In the genomic region with DNA sequence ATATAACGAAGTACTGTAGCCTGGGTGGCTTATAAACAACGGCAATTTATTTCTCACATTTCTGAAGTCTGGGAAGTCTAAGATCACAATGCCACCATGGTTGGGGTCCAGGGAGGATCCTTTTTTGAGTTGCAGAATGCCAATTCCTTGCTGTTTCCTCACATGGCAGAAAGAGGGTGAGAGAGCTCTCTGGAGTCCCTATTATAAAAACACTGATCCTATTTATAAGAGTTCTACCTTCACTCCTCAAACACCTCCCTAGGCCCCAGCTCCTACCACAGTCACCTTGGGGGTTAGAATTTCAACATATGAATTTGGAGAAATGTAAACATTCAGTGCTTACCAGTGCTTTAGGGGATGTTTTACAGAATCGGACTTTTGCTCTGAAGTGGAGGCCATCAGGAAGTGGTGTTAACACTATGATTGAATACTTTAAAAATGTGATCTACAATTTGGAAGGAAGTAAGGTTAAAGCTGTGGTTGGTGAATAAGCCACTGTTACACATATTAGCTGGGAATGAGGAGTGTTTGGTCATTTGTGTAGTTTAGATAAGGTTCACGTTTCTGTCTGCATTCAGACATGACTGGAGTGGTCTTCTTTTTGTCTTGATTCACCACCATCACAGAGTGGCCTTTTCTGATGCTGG, we compare ENCODE assay signal across 13 cellular contexts.
DNase-seq lines count a peak whose midpoint lies in the region; ATAC-seq, FAIRE-seq and TF ChIP-seq lines count a peak whose summit lies in the region.
"Had no signal": no experiment of that assay in that cellular context is flagged by ENCODE, and none has a peak within 500 bp of the region (broad histone marks: within the 10 kb centered on the region; RNA-seq: fewer than 3 reads in every experiment).

No MANE protein-coding gene starts in this region.

- H3K4me3 ChIP-seq in breast epithelium, result no peak overlapping the region
- no peak overlapping the region for H3K4me3 ChIP-seq in hepatocyte
- H3K4me3 ChIP-seq: pancreas had no signal

- peak; percentile 54 for ATAC-seq in activated T-helper 17 cell treated with anti-CD3 and anti-CD28 coated beads, Interleukin-2, amount 50 U/mL, for 72 hours (replicated peaks)
- no peak for ATAC-seq in HG03378 (IDR thresholded peaks at IDR 0.05; ENCODE audit: unreplicated experiment)

- no peaks in the 10 kb centered on the region for H3K9me3 Mint-ChIP-seq in MCF 10A (ENCODE audit: unreplicated experiment)
- no peaks in the 10 kb centered on the region for H3K9me3 Mint-ChIP-seq in activated T-helper 17 cell treated with anti-CD3 and anti-CD28 coated beads, Interleukin-2, amount 50 U/mL, for 72 hours

- no peaks in the 10 kb centered on the region for H4K20me1 ChIP-seq in hepatocyte (ENCODE audit: insufficient read depth, poor library complexity, severe bottlenecking)

- H3K9me3 ChIP-seq in breast epithelium (no peaks in the 10 kb centered on the region), hepatocyte (ENCODE audit: low read depth) (no peaks in the 10 kb centered on the region)
- H3K9me3 ChIP-seq: pancreas had no signal

- TF ChIP-seq CTCF in MCF 10A (IDR thresholded peaks at IDR 0.05; ENCODE audit: unreplicated experiment), result no peak
- TF ChIP-seq CTCF in breast epithelium (IDR thresholded peaks at IDR 0.05), result no peak
- no peak for TF ChIP-seq CTCF in hepatocyte (IDR thresholded peaks at IDR 0.05; ENCODE audit: poor library complexity)

- no peaks in the 10 kb centered on the region for H3K79me2 ChIP-seq in hepatocyte

- H3K4me2 ChIP-seq in hepatocyte, result no peak overlapping the region

- H3K27ac ChIP-seq in breast epithelium, result no peak overlapping the region
- no peak overlapping the region for H3K27ac ChIP-seq in hepatocyte
- H3K27ac ChIP-seq: C4-2B, pancreas had no signal

- 53% methylated on average over 4 of the region's 4 CpGs for WGBS in hepatocyte (ENCODE audit: low lambda C conversion rate, missing lambda C conversion rate)

- H3K36me3 Mint-ChIP-seq in MCF 10A (ENCODE audit: insufficient read depth, unreplicated experiment), result no peaks in the 10 kb centered on the region
- no peaks in the 10 kb centered on the region for H3K36me3 Mint-ChIP-seq in activated T-helper 17 cell treated with anti-CD3 and anti-CD28 coated beads, Interleukin-2, amount 50 U/mL, for 72 hours (ENCODE audit: low read depth)

- POLR2A ChIA-PET in MCF 10A (lab: Yijun Ruan, JAX), result interaction anchor here (1.2 to 1.3 kb wide), 2 partner anchors 12 to 80 kb away, joined by 5 to 6 read pairs; a partner anchor contains a TSS

- H3K27me3 Mint-ChIP-seq in MCF 10A (ENCODE audit: insufficient read depth, unreplicated experiment), result no peaks in the 10 kb centered on the region
- H3K27me3 Mint-ChIP-seq in activated T-helper 17 cell treated with anti-CD3 and anti-CD28 coated beads, Interleukin-2, amount 50 U/mL, for 72 hours, result peaks cover 3% of the 10 kb centered on the region

- H3K27me3 ChIP-seq in breast epithelium, result no peaks in the 10 kb centered on the region
- H3K27me3 ChIP-seq in hepatocyte, result no peaks in the 10 kb centered on the region
- H3K27me3 ChIP-seq: pancreas had no signal

- no peaks in the 10 kb centered on the region for H3K36me3 ChIP-seq in breast epithelium
- no peaks in the 10 kb centered on the region for H3K36me3 ChIP-seq in hepatocyte (replicated peaks; ENCODE audit: insufficient read depth, low read depth)
- H3K36me3 ChIP-seq: pancreas had no signal

- peak; percentile 50 for DNase-seq in MCF 10A (ENCODE audit: unreplicated experiment)
- no peak for DNase-seq in breast epithelium (ENCODE audit: low spot score in 2 of 2)
- no peak for DNase-seq in hepatocyte (ENCODE audit: low spot score)
- peak; percentile 41 for DNase-seq in urothelium cell line (ENCODE audit: low spot score)
- DNase-seq in GM12892 (ENCODE audit: insufficient read length), result no peak
- no peak for DNase-seq in retina
- DNase-seq: activated CD4-positive, alpha-beta T cell treated with anti-CD3 and anti-CD28 coated beads, Interleukin-2, amount 50 U/mL, for 1 hour; amniotic stem cell; NCI-H1417 treated with DMSO at 0.1 percent for 48 hours; pancreas had no signal

- no peak overlapping the region for H3K4me3 Mint-ChIP-seq in MCF 10A (ENCODE audit: unreplicated experiment)
- no peak overlapping the region for H3K4me3 Mint-ChIP-seq in activated T-helper 17 cell treated with anti-CD3 and anti-CD28 coated beads, Interleukin-2, amount 50 U/mL, for 72 hours

- H3K4me1 Mint-ChIP-seq in MCF 10A (ENCODE audit: insufficient read depth, unreplicated experiment), result peaks cover 29% of the 10 kb centered on the region
- H3K4me1 Mint-ChIP-seq in activated T-helper 17 cell treated with anti-CD3 and anti-CD28 coated beads, Interleukin-2, amount 50 U/mL, for 72 hours, result no peaks in the 10 kb centered on the region

- CTCF ChIA-PET in MCF 10A (lab: Yijun Ruan, JAX), result interaction anchor here (0.6 to 18.8 kb wide), 7 partner anchors 21 to 603 kb away, joined by 3 to 558 read pairs (median 4); no protein-coding TSS in a partner anchor

- peak overlapping the region; percentile 81 for H3K27ac Mint-ChIP-seq in MCF 10A (ENCODE audit: low read depth, unreplicated experiment)
- H3K27ac Mint-ChIP-seq in activated T-helper 17 cell treated with anti-CD3 and anti-CD28 coated beads, Interleukin-2, amount 50 U/mL, for 72 hours, result no peak overlapping the region

- H3K9me2 ChIP-seq in hepatocyte (replicated peaks; ENCODE audit: insufficient read depth), result no peaks in the 10 kb centered on the region

- peak overlapping the region; percentile 10 for H2AFZ ChIP-seq in hepatocyte

- intact Hi-C loops in MCF 10A (cut with micrococcal nuclease) (no loop called here), breast epithelium (cut with DNase I; ENCODE audit: low total_unique reads) (no loop called here)

- FAIRE-seq in urothelium cell line (lab: Jason Lieb, UNC), result peak; percentile 5
- FAIRE-seq in GM12892 (lab: Jason Lieb, UNC), result no peak
- FAIRE-seq: pancreas had no signal

- TF ChIP-seq POLR2A in breast epithelium (IDR thresholded peaks at IDR 0.05), result no peak
- TF ChIP-seq POLR2A in GM12892 (IDR thresholded peaks at IDR 0.05; ENCODE audit: low read depth, low read length), result no peak

- no TSS peak for BruUV-seq in MCF 10A (replicated peaks; lab: Mats Ljungman, UMichigan)

- no peaks in the 10 kb centered on the region for H3K4me1 ChIP-seq in breast epithelium
- H3K4me1 ChIP-seq in hepatocyte (ENCODE audit: insufficient read depth), result peaks cover 16% of the 10 kb centered on the region
- H3K4me1 ChIP-seq: pancreas had no signal

Comparison
In these comparisons a context has a peak if more than half of its experiments do, and no peak if none do; other contexts are left out.
1. DNase-seq: peak in MCF 10A (single experiment) and urothelium cell line (single experiment); none in breast epithelium (0 of 2), hepatocyte (single experiment), GM12892 (single experiment) and retina (single experiment).